Comparison of ENCODE assay signal across 39 cellular contexts in genomic region chr11:48237727-48238126, GRCh38. TPM values are rescaled to one million over a fixed set of nuclear protein-coding genes. Genes with fewer than 3 reads are reported as not detected.
"Had no signal": no experiment of that assay in that cellular context is flagged by ENCODE, and none has a peak within 500 bp of the region (broad histone marks: within the 10 kb centered on the region; RNA-seq: fewer than 3 reads in every experiment).

No MANE protein-coding gene starts in this region.

- DNase-seq: activated effector memory CD4-positive, alpha-beta T cell treated with anti-CD3 and anti-CD28 coated beads, Interleukin-2, amount 50 U/mL, for 16 hours; activated effector memory CD4-positive, alpha-beta T cell treated with Interleukin-2 at 50 U/mL for 16 hours; activated gamma-delta T cell; activated gamma-delta T cell treated with Interleukin-2 at 50 U/mL for 16 hours; activated naive CD4-positive, alpha-beta T cell; activated naive CD4-positive, alpha-beta T cell treated with anti-CD3 and anti-CD28 coated beads for 36 hours; activated naive CD4-positive, alpha-beta T cell treated with anti-CD3 and anti-CD28 coated beads, Interleukin-2, amount 10 ng/mL, durations not matched to agents 7 days and 5 days; activated naive CD4-positive, alpha-beta T cell treated with anti-CD3 and anti-CD28 coated beads, Interleukin-2, amount 50 U/mL, for 16 hours; activated naive CD4-positive, alpha-beta T cell treated with Interleukin-2 at 50 U/mL for 16 hours; activated naive CD8-positive, alpha-beta T cell treated with anti-CD3 and anti-CD28 coated beads for 36 hours; activated naive CD8-positive, alpha-beta T cell treated with anti-CD3 and anti-CD28 coated beads, Interleukin-2, amount 10 ng/mL, durations not matched to agents 7 days and 5 days; activated naive CD8-positive, alpha-beta T cell treated with anti-CD3 and anti-CD28 coated beads, Interleukin-2, amount 50 U/mL, for 24 hours; activated T-cell treated with anti-CD3 and anti-CD28 coated beads, Interleukin-2, amount 50 U/mL, for 24 hours; activated T-cell treated with anti-CD3 and anti-CD28 coated beads, Interleukin-2, amount 50 U/mL, for 4 hours; activated T-cell treated with anti-CD3 and anti-CD28 coated beads, Interleukin-2, amount 50 U/mL, for 48 hours; activated T-cell treated with anti-CD3 and anti-CD28 coated beads, Interleukin-2, amount 50 U/mL, for 72 hours; adrenal gland; amniotic stem cell; amygdala; anterior cingulate cortex; aorta; body of pancreas; brain microvascular endothelial cell; caudate nucleus; central memory CD4-positive, alpha-beta T cell; cerebellar nuclear complex had no signal

- H3K4me3 ChIP-seq: adrenal gland, ascending aorta, body of pancreas, breast epithelium, cardiac muscle cell had no signal

- ATAC-seq: activated naive CD4-positive, alpha-beta T cell treated with anti-CD3 and anti-CD28 coated beads, Interleukin-2, amount 50 U/mL, for 72 hours; activated naive CD8-positive, alpha-beta T cell treated with anti-CD3 and anti-CD28 coated beads, Interleukin-2, amount 50 U/mL, for 24 hours; activated T-cell treated with anti-CD3 and anti-CD28 coated beads, Interleukin-2, amount 50 U/mL, for 4 hours; activated T-cell treated with anti-CD3 and anti-CD28 coated beads, Interleukin-2, amount 50 U/mL, for 72 hours; activated T-helper 17 cell treated with anti-CD3 and anti-CD28 coated beads, Interleukin-2, amount 50 U/mL, for 72 hours; body of pancreas had no signal

- H3K27me3 ChIP-seq: adrenal gland, ascending aorta, body of pancreas, brain microvascular endothelial cell, breast epithelium, cardiac muscle cell had no signal

- H3K4me1 ChIP-seq: adrenal gland, ascending aorta, body of pancreas, breast epithelium had no signal

- H3K27ac ChIP-seq: adrenal gland, ascending aorta, body of pancreas, brain microvascular endothelial cell, breast epithelium, cardiac muscle cell had no signal

- H3K9me3 ChIP-seq: adrenal gland, ascending aorta, body of pancreas had no signal

- FAIRE-seq: astrocyte, bronchial epithelial cell had no signal

- H3K36me3 ChIP-seq: adrenal gland, ascending aorta, brain microvascular endothelial cell, breast epithelium, cardiac muscle cell had no signal

RNA-seq across cellular contexts. Expression of gene OR4X2, which starts 7.2 kb away (rescaled TPM):
- total RNA-seq: activated naive CD4-positive, alpha-beta T cell treated with anti-CD3 and anti-CD28 coated beads for 36 hours; activated naive CD4-positive, alpha-beta T cell treated with anti-CD3 and anti-CD28 coated beads, Interleukin-2, amount 50 U/mL, for 72 hours; activated naive CD8-positive, alpha-beta T cell treated with anti-CD3 and anti-CD28 coated beads for 36 hours; activated naive CD8-positive, alpha-beta T cell treated with anti-CD3 and anti-CD28 coated beads, Interleukin-2, amount 10 ng/mL, durations not matched to agents 7 days and 5 days; activated T-cell treated with anti-CD3 and anti-CD28 coated beads, Interleukin-2, amount 50 U/mL, for 4 hours; activated T-cell treated with anti-CD3 and anti-CD28 coated beads, Interleukin-2, amount 50 U/mL, for 72 hours; activated T-helper 1 cell treated with anti-CD3 and anti-CD28 coated beads, Interleukin-12 subunit alpha, Interleukin-12 subunit beta, Interleukin-2, Interleukin-4 antibody, amounts not matched to agents 30 ng/mL and 10 ng/mL and 1 ng/mL, durations not matched to agents 14 hours and 24 hours and 36 hours; activated T-helper 17 cell treated with anti-CD3 and anti-CD28 coated beads, Interleukin-2, amount 50 U/mL, for 72 hours; activated T-helper 2 cell treated with anti-CD3 and anti-CD28 coated beads, Interferon-gamma antibody, Interleukin-2, Interleukin-4, amounts not matched to agents 10 μg/mL and 5 μg/mL and 100 μg/mL, durations not matched to agents 14 hours and 24 hours and 36 hours; adrenal gland; aorta; ascending aorta; astrocyte; body of pancreas; breast epithelium; bronchial epithelial cell; cardiac muscle cell; cardiac septum; cerebellum; chondrocyte had no signal
- polyA plus RNA-seq: adipose tissue, adrenal gland, aorta, cardiac muscle cell had no signal

RNA-seq across cellular contexts. Expression of gene OR4B1, which starts 21.1 kb away (rescaled TPM):
- total RNA-seq: activated naive CD4-positive, alpha-beta T cell treated with anti-CD3 and anti-CD28 coated beads for 36 hours; activated naive CD4-positive, alpha-beta T cell treated with anti-CD3 and anti-CD28 coated beads, Interleukin-2, amount 50 U/mL, for 72 hours; activated naive CD8-positive, alpha-beta T cell treated with anti-CD3 and anti-CD28 coated beads for 36 hours; activated naive CD8-positive, alpha-beta T cell treated with anti-CD3 and anti-CD28 coated beads, Interleukin-2, amount 10 ng/mL, durations not matched to agents 7 days and 5 days; activated T-cell treated with anti-CD3 and anti-CD28 coated beads, Interleukin-2, amount 50 U/mL, for 4 hours; activated T-cell treated with anti-CD3 and anti-CD28 coated beads, Interleukin-2, amount 50 U/mL, for 72 hours; activated T-helper 1 cell treated with anti-CD3 and anti-CD28 coated beads, Interleukin-12 subunit alpha, Interleukin-12 subunit beta, Interleukin-2, Interleukin-4 antibody, amounts not matched to agents 30 ng/mL and 10 ng/mL and 1 ng/mL, durations not matched to agents 14 hours and 24 hours and 36 hours; activated T-helper 17 cell treated with anti-CD3 and anti-CD28 coated beads, Interleukin-2, amount 50 U/mL, for 72 hours; activated T-helper 2 cell treated with anti-CD3 and anti-CD28 coated beads, Interferon-gamma antibody, Interleukin-2, Interleukin-4, amounts not matched to agents 10 μg/mL and 5 μg/mL and 100 μg/mL, durations not matched to agents 14 hours and 24 hours and 36 hours; adrenal gland; aorta; ascending aorta; astrocyte; body of pancreas; breast epithelium; bronchial epithelial cell; cardiac muscle cell; cardiac septum; cerebellum; chondrocyte had no signal
- polyA plus RNA-seq: adipose tissue, adrenal gland, aorta, cardiac muscle cell had no signal

RNA-seq across cellular contexts. Expression of gene OR4X1, which starts 25.9 kb away (rescaled TPM):
- total RNA-seq: activated naive CD4-positive, alpha-beta T cell treated with anti-CD3 and anti-CD28 coated beads for 36 hours; activated naive CD4-positive, alpha-beta T cell treated with anti-CD3 and anti-CD28 coated beads, Interleukin-2, amount 50 U/mL, for 72 hours; activated naive CD8-positive, alpha-beta T cell treated with anti-CD3 and anti-CD28 coated beads for 36 hours; activated naive CD8-positive, alpha-beta T cell treated with anti-CD3 and anti-CD28 coated beads, Interleukin-2, amount 10 ng/mL, durations not matched to agents 7 days and 5 days; activated T-cell treated with anti-CD3 and anti-CD28 coated beads, Interleukin-2, amount 50 U/mL, for 4 hours; activated T-cell treated with anti-CD3 and anti-CD28 coated beads, Interleukin-2, amount 50 U/mL, for 72 hours; activated T-helper 1 cell treated with anti-CD3 and anti-CD28 coated beads, Interleukin-12 subunit alpha, Interleukin-12 subunit beta, Interleukin-2, Interleukin-4 antibody, amounts not matched to agents 30 ng/mL and 10 ng/mL and 1 ng/mL, durations not matched to agents 14 hours and 24 hours and 36 hours; activated T-helper 17 cell treated with anti-CD3 and anti-CD28 coated beads, Interleukin-2, amount 50 U/mL, for 72 hours; activated T-helper 2 cell treated with anti-CD3 and anti-CD28 coated beads, Interferon-gamma antibody, Interleukin-2, Interleukin-4, amounts not matched to agents 10 μg/mL and 5 μg/mL and 100 μg/mL, durations not matched to agents 14 hours and 24 hours and 36 hours; adrenal gland; aorta; ascending aorta; astrocyte; body of pancreas; breast epithelium; bronchial epithelial cell; cardiac muscle cell; cardiac septum; cerebellum; chondrocyte had no signal
- polyA plus RNA-seq: adrenal gland, aorta, cardiac muscle cell had no signal
